ENCODE assay signal across 17 cellular contexts in the genomic region with DNA sequence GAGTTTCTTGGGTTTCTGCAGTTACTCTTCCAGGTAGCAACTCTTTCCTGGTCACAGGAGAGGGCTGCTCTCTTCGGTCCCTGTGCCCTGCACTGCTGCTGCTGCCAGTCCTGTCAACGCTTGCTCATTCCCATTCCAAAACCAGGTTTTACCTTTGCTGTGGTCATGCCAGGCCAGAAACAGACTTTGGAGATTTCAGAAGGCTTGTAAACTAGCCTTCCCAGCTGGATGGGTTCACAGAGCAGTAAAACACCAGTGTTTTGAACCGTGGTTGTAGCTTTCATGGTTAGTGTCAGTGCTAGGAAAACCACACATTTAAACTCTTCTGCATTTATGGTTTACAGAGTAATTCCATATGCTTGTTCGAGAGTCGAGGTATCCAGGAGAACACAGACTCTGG. TPM values are rescaled to one million over a fixed set of nuclear protein-coding genes. Genes with fewer than 3 reads are reported as not detected.
DNase-seq lines count a peak whose midpoint lies in the region; ATAC-seq and TF ChIP-seq lines count a peak whose summit lies in the region.
"Had no signal": no experiment of that assay in that cellular context is flagged by ENCODE, and none has a peak within 500 bp of the region (broad histone marks: within the 10 kb centered on the region; RNA-seq: fewer than 3 reads in every experiment).

No MANE protein-coding gene starts in this region.

- DNase-seq in activated CD8-positive, alpha-beta T cell treated with anti-CD3 and anti-CD28 coated beads for 36 hours: no peak
- DNase-seq in activated CD8-positive, alpha-beta T cell treated with anti-CD3 and anti-CD28 coated beads, Interleukin-2, amount 10 ng/mL, durations not matched to agents 7 days and 5 days: no peak
- DNase-seq in PC-9 (no peak), hepatocyte (ENCODE audit: low spot score) (no peak), trophoblast cell (no peak), NK-92 (lab: John Stamatoyannopoulos, UW; ENCODE audit: unreplicated experiment) (no peak), NCI-H2171 (lab: John Stamatoyannopoulos, UW) (no peak)
- DNase-seq: DMS153, EL, H7, MV-4-11, NCI-H1417 treated with DMSO at 0.1 percent for 48 hours, NCI-H2029 treated with DMSO at 0.1 percent for 48 hours, NCI-H510A treated with DMSO at 0.1 percent for 48 hours, RPMI8226 had no signal

- H3K14ac ChIP-seq in trophoblast cell (ENCODE audit: low read length): no peak overlapping the region

- no peak overlapping the region for H2AK5ac ChIP-seq in trophoblast cell (ENCODE audit: low read length)

- H3K27me3 Mint-ChIP-seq in activated CD8-positive, alpha-beta T cell treated with anti-CD3 and anti-CD28 coated beads for 36 hours: no peaks in the 10 kb centered on the region
- H3K27me3 Mint-ChIP-seq in activated CD8-positive, alpha-beta T cell treated with anti-CD3 and anti-CD28 coated beads, Interleukin-2, amount 10 ng/mL, durations not matched to agents 7 days and 5 days (ENCODE audit: low read depth): no peaks in the 10 kb centered on the region

- no peak overlapping the region for H2BK5ac ChIP-seq in trophoblast cell (ENCODE audit: low read depth, low read length, poor library complexity)

- H3K9me2 ChIP-seq in PC-9 (ENCODE audit: insufficient read depth) (no peaks in the 10 kb centered on the region), hepatocyte (replicated peaks; ENCODE audit: insufficient read depth) (no peaks in the 10 kb centered on the region)

- intact Hi-C loops in activated CD8-positive, alpha-beta T cell treated with anti-CD3 and anti-CD28 coated beads for 36 hours (cut with micrococcal nuclease): no loop called here
- intact Hi-C loops in PC-9 (cut with micrococcal nuclease; ENCODE audit: unreplicated experiment): no loop called here

- H3K4me2 ChIP-seq in PC-9: no peak overlapping the region
- H3K4me2 ChIP-seq in hepatocyte: no peak overlapping the region
- no peak overlapping the region for H3K4me2 ChIP-seq in trophoblast cell (ENCODE audit: low read length)

- H4K20me1 ChIP-seq in PC-9 (ENCODE audit: insufficient read depth) (peaks cover 38% of the 10 kb centered on the region), hepatocyte (ENCODE audit: insufficient read depth, poor library complexity, severe bottlenecking) (peaks cover 75% of the 10 kb centered on the region)

- H2BK120ac ChIP-seq in trophoblast cell (ENCODE audit: insufficient read depth, low read length, poor library complexity): no peak overlapping the region

- POLR2A ChIA-PET in activated CD8-positive, alpha-beta T cell treated with anti-CD3 and anti-CD28 coated beads for 36 hours (lab: Charles Lee): interaction anchor here (1.4 kb wide), 1 partner anchor 17 kb away, joined by 3 read pairs; no protein-coding TSS in a partner anchor
- POLR2A ChIA-PET in activated CD8-positive, alpha-beta T cell treated with anti-CD3 and anti-CD28 coated beads, Interleukin-2, amount 10 ng/mL, durations not matched to agents 7 days and 5 days (lab: Charles Lee): interaction anchor here (0.7 kb wide), 1 partner anchor 978 kb away, joined by 3 read pairs; no protein-coding TSS in a partner anchor
- POLR2A ChIA-PET in PC-9 (lab: Charles Lee; ENCODE audit: unreplicated experiment): no interaction called here

- H3K36me3 Mint-ChIP-seq in activated CD8-positive, alpha-beta T cell treated with anti-CD3 and anti-CD28 coated beads for 36 hours (ENCODE audit: low read depth): peaks cover 10% of the 10 kb centered on the region
- peaks cover 6% of the 10 kb centered on the region for H3K36me3 Mint-ChIP-seq in activated CD8-positive, alpha-beta T cell treated with anti-CD3 and anti-CD28 coated beads, Interleukin-2, amount 10 ng/mL, durations not matched to agents 7 days and 5 days (ENCODE audit: low read depth)

- H4K12ac ChIP-seq in trophoblast cell (ENCODE audit: low read depth, low read length): no peak overlapping the region

- H3K9me3 ChIP-seq in PC-9 (ENCODE audit: insufficient read depth, low read depth) (no peaks in the 10 kb centered on the region), hepatocyte (ENCODE audit: low read depth) (no peaks in the 10 kb centered on the region), trophoblast cell (ENCODE audit: insufficient read depth, low read depth, low read length) (no peaks in the 10 kb centered on the region)

- no peak overlapping the region for H3K23ac ChIP-seq in trophoblast cell (ENCODE audit: low read length)

- H3K4me1 ChIP-seq in PC-9 (replicated peaks; ENCODE audit: insufficient read depth): no peaks in the 10 kb centered on the region
- H3K4me1 ChIP-seq in hepatocyte (ENCODE audit: insufficient read depth): no peaks in the 10 kb centered on the region
- peaks cover 4 to 6% of the 10 kb centered on the region in 2 experiments for H3K4me1 ChIP-seq in trophoblast cell (ENCODE audit: control insufficient read depth in 1 of 2, insufficient read depth in 2 of 2, low read length in 2 of 2)

- no peak for TF ChIP-seq CTCF in activated CD8-positive, alpha-beta T cell treated with anti-CD3 and anti-CD28 coated beads for 36 hours (IDR thresholded peaks at IDR 0.05)
- TF ChIP-seq CTCF in PC-9 (conservative IDR thresholded peaks at IDR 0.05) (no peak), hepatocyte (IDR thresholded peaks at IDR 0.05; ENCODE audit: poor library complexity) (no peak)

- H3K18ac ChIP-seq in trophoblast cell (ENCODE audit: low read length): no peak overlapping the region

- CTCF ChIA-PET in activated CD8-positive, alpha-beta T cell treated with anti-CD3 and anti-CD28 coated beads for 36 hours (lab: Charles Lee): interaction anchor here (1.2 to 1.5 kb wide), 2 partner anchors 9 to 317 kb away, joined by 3 to 5 read pairs; no protein-coding TSS in a partner anchor
- CTCF ChIA-PET in activated CD8-positive, alpha-beta T cell treated with anti-CD3 and anti-CD28 coated beads, Interleukin-2, amount 10 ng/mL, durations not matched to agents 7 days and 5 days (lab: Charles Lee): no interaction called here
- CTCF ChIA-PET in PC-9 (lab: Charles Lee): no interaction called here

- H2AFZ ChIP-seq in PC-9: no peak overlapping the region
- no peak overlapping the region for H2AFZ ChIP-seq in hepatocyte
- H2AFZ ChIP-seq in trophoblast cell (ENCODE audit: insufficient read depth, low read length, poor library complexity): no peak overlapping the region

- peaks cover 37% of the 10 kb centered on the region for H3K4me1 Mint-ChIP-seq in activated CD8-positive, alpha-beta T cell treated with anti-CD3 and anti-CD28 coated beads for 36 hours (ENCODE audit: low read depth)
- H3K4me1 Mint-ChIP-seq in activated CD8-positive, alpha-beta T cell treated with anti-CD3 and anti-CD28 coated beads, Interleukin-2, amount 10 ng/mL, durations not matched to agents 7 days and 5 days (ENCODE audit: low read depth): peaks cover 10% of the 10 kb centered on the region

- H3K27ac ChIP-seq in PC-9 (0 out of 2 replicates have a peak overlapping the region, but pooled peaks have one; percentile 4), hepatocyte (peak overlapping the region; percentile 1), trophoblast cell (ENCODE audit: low read depth, low read length) (no peak overlapping the region)
- H3K27ac ChIP-seq: 22Rv1 had no signal

- H2BK12ac ChIP-seq in trophoblast cell (ENCODE audit: low read length): no peak overlapping the region

- no peak overlapping the region for H3K4me3 Mint-ChIP-seq in activated CD8-positive, alpha-beta T cell treated with anti-CD3 and anti-CD28 coated beads for 36 hours
- H3K4me3 Mint-ChIP-seq in activated CD8-positive, alpha-beta T cell treated with anti-CD3 and anti-CD28 coated beads, Interleukin-2, amount 10 ng/mL, durations not matched to agents 7 days and 5 days: no peak overlapping the region

- no TSS peak for BruUV-seq in PC-9 (replicated peaks; lab: Mats Ljungman, UMichigan)

- no peaks in the 10 kb centered on the region for H3K9me3 Mint-ChIP-seq in activated CD8-positive, alpha-beta T cell treated with anti-CD3 and anti-CD28 coated beads for 36 hours
- no peaks in the 10 kb centered on the region for H3K9me3 Mint-ChIP-seq in activated CD8-positive, alpha-beta T cell treated with anti-CD3 and anti-CD28 coated beads, Interleukin-2, amount 10 ng/mL, durations not matched to agents 7 days and 5 days (ENCODE audit: insufficient read depth)

- H3F3A ChIP-seq in PC-9 (ENCODE audit: insufficient read depth, low read depth): peaks cover 9% of the 10 kb centered on the region; the same call in 1 of the 2 replicates

- H3K79me2 ChIP-seq in PC-9 (ENCODE audit: low read depth) (peaks cover 72% of the 10 kb centered on the region), hepatocyte (peaks cover 82% of the 10 kb centered on the region), trophoblast cell (ENCODE audit: control insufficient read depth, insufficient read depth, low read length, poor library complexity) (peaks cover 1% of the 10 kb centered on the region)

- no peak overlapping the region for H4K91ac ChIP-seq in trophoblast cell (ENCODE audit: low read depth, low read length)

- peak overlapping the region; percentile 3 for H3K9ac ChIP-seq in trophoblast cell (ENCODE audit: low read length)

- no peak for ATAC-seq in activated CD8-positive, alpha-beta T cell treated with anti-CD3 and anti-CD28 coated beads for 36 hours
- ATAC-seq in activated CD8-positive, alpha-beta T cell treated with anti-CD3 and anti-CD28 coated beads, Interleukin-2, amount 10 ng/mL, durations not matched to agents 7 days and 5 days: no peak
- ATAC-seq in HG03097 (IDR thresholded peaks at IDR 0.05; ENCODE audit: low FRiP score, unreplicated experiment): no peak

- H3K4ac ChIP-seq in trophoblast cell (ENCODE audit: low read depth, low read length): no peak overlapping the region

- H4K8ac ChIP-seq in trophoblast cell (ENCODE audit: low read depth, low read length): no peak overlapping the region

- WGBS in hepatocyte (ENCODE audit: low lambda C conversion rate, missing lambda C conversion rate): 59% methylated on average over 5 of the region's 5 CpGs
- no CpG with 5 or more reads among the region's 5 CpGs for WGBS in trophoblast cell (ENCODE audit: extremely low coverage, insufficient coverage, insufficient read length)

- peak overlapping the region; percentile 30 for H3K27ac Mint-ChIP-seq in activated CD8-positive, alpha-beta T cell treated with anti-CD3 and anti-CD28 coated beads for 36 hours
- H3K27ac Mint-ChIP-seq in activated CD8-positive, alpha-beta T cell treated with anti-CD3 and anti-CD28 coated beads, Interleukin-2, amount 10 ng/mL, durations not matched to agents 7 days and 5 days: no peak overlapping the region

- H3K4me3 ChIP-seq in PC-9: no peak overlapping the region
- H3K4me3 ChIP-seq in hepatocyte: no peak overlapping the region
- no peak overlapping the region for H3K4me3 ChIP-seq in trophoblast cell (ENCODE audit: low read depth, low read length)

- H3K36me3 ChIP-seq in PC-9 (ENCODE audit: low read depth) (0 out of 2 replicates have a peak, but pooled peaks cover 13% of the 10 kb centered on the region), hepatocyte (replicated peaks; ENCODE audit: insufficient read depth, low read depth) (no peaks in the 10 kb centered on the region), trophoblast cell (ENCODE audit: control insufficient read depth in 1 of 2, insufficient read depth in 2 of 2, low read length in 2 of 2) (peaks cover 1 to 12% of the 10 kb centered on the region in 2 experiments)

- H3K79me1 ChIP-seq in trophoblast cell (ENCODE audit: low read length): no peaks in the 10 kb centered on the region

- no peaks in the 10 kb centered on the region for H3K27me3 ChIP-seq in PC-9 (ENCODE audit: insufficient read depth, low read depth)
- H3K27me3 ChIP-seq in hepatocyte: no peaks in the 10 kb centered on the region
- H3K27me3 ChIP-seq in trophoblast cell (ENCODE audit: insufficient read depth, low read length): no peaks in the 10 kb centered on the region

RNA-seq across cellular contexts. Expression of a gene that starts 16.2 kb away (rescaled TPM):
- 10 to 100 TPM; 20.5 to 22.7 TPM for total RNA-seq in activated CD8-positive, alpha-beta T cell treated with anti-CD3 and anti-CD28 coated beads for 36 hours
- total RNA-seq in activated CD8-positive, alpha-beta T cell treated with anti-CD3 and anti-CD28 coated beads, Interleukin-2, amount 10 ng/mL, durations not matched to agents 7 days and 5 days: 10 to 100 TPM; 19.1 to 20.1 TPM
- 39.9 and 47.0 TPM in 2 replicates for total RNA-seq in PC-9 (2021)
- total RNA-seq in hepatocyte: 46.6 and 48.0 TPM in 2 replicates
- 9.7 and 10.9 TPM in 2 replicates for polyA plus RNA-seq in hepatocyte
- 11.8 and 12.1 TPM in 2 replicates for polyA plus RNA-seq in trophoblast cell (2013)
